ENCODE assay signal across 8 cellular contexts in genomic region chr2:44171442-44171841, GRCh38. TPM values are rescaled to one million over a fixed set of nuclear protein-coding genes. Genes with fewer than 3 reads are reported as not detected.
DNase-seq lines count a peak whose midpoint lies in the region; ATAC-seq and TF ChIP-seq lines count a peak whose summit lies in the region.
"Not testable (repeated sequence)": the region's sequence is repeated elsewhere in the genome, so short reads cannot be mapped to it uniquely, and the experiment has no call there.

No MANE protein-coding gene starts in this region.

- not testable (repeated sequence) for H3K9me3 Mint-ChIP-seq in activated CD4-positive, alpha-beta memory T cell treated with anti-CD3 and anti-CD28 coated beads, Interleukin-2, amount 10 ng/mL, durations not matched to agents 7 days and 5 days
- H3K9me3 Mint-ChIP-seq in mesothelial cell of epicardium = peaks cover 12% of the 10 kb centered on the region

- H3K4me1 Mint-ChIP-seq in activated CD4-positive, alpha-beta memory T cell treated with anti-CD3 and anti-CD28 coated beads, Interleukin-2, amount 10 ng/mL, durations not matched to agents 7 days and 5 days = peaks cover 58% of the 10 kb centered on the region
- H3K4me1 Mint-ChIP-seq in mesothelial cell of epicardium = peaks cover 20% of the 10 kb centered on the region

- DNase-seq in activated CD4-positive, alpha-beta memory T cell treated with anti-CD3 and anti-CD28 coated beads, Interleukin-2, amount 10 ng/mL, durations not matched to agents 7 days and 5 days; foreskin keratinocyte; mesothelial cell of epicardium (ENCODE audit: low spot score in 2 of 2, unreplicated experiment in 2 of 2); skeletal muscle cell (ENCODE audit: low read depth); vagina (ENCODE audit: extremely low spot score in 2 of 2): not testable (repeated sequence)
- peak; percentile 3 for DNase-seq in brain microvascular endothelial cell

- not testable (repeated sequence) for H3K27me3 ChIP-seq in OCI-LY1 (ENCODE audit: insufficient read depth, low read length); brain microvascular endothelial cell (replicated peaks); foreskin keratinocyte; vagina

- H3K4me2 ChIP-seq in OCI-LY1 (ENCODE audit: low read length) = peak overlapping the region; percentile 74

- H3K4me3 ChIP-seq in OCI-LY1 (ENCODE audit: low read depth, low read length, poor library complexity, severe bottlenecking) (peak overlapping the region; percentile 96), skeletal muscle cell (ENCODE audit: low read depth, low read length) (peak overlapping the region; percentile 77), vagina (peak overlapping the region in 1 of 2 donors; percentile 88)
- not testable (repeated sequence) for H3K4me3 ChIP-seq in brain microvascular endothelial cell (ENCODE audit: low read depth, low read length)

- H3K9me2 ChIP-seq in OCI-LY1 (ENCODE audit: low read depth, low read length) = not testable (repeated sequence)

- in situ Hi-C loops in brain microvascular endothelial cell (cut with HindIII; ENCODE audit: low pct_ligation_motif_present, low sequenced_read_pairs) = not testable (repeated sequence)

- not testable (repeated sequence) for ATAC-seq in foreskin keratinocyte

- H3K79me2 ChIP-seq in OCI-LY1 (ENCODE audit: insufficient read depth, low read length) = peaks cover 71% of the 10 kb centered on the region

- not testable (repeated sequence) for H3K27me3 Mint-ChIP-seq in activated CD4-positive, alpha-beta memory T cell treated with anti-CD3 and anti-CD28 coated beads, Interleukin-2, amount 10 ng/mL, durations not matched to agents 7 days and 5 days; mesothelial cell of epicardium (ENCODE audit: low read depth)

- peaks cover 26% of the 10 kb centered on the region for H3K36me3 Mint-ChIP-seq in activated CD4-positive, alpha-beta memory T cell treated with anti-CD3 and anti-CD28 coated beads, Interleukin-2, amount 10 ng/mL, durations not matched to agents 7 days and 5 days (ENCODE audit: low read depth)
- H3K36me3 Mint-ChIP-seq in mesothelial cell of epicardium = not testable (repeated sequence)

- TF ChIP-seq POLR2A in vagina (IDR thresholded peaks at IDR 0.05) = not testable (repeated sequence)

- CTCF ChIA-PET in activated CD4-positive, alpha-beta memory T cell treated with anti-CD3 and anti-CD28 coated beads, Interleukin-2, amount 10 ng/mL, durations not matched to agents 7 days and 5 days (lab: Charles Lee) = not testable (repeated sequence)

- H4K20me1 ChIP-seq in OCI-LY1 (ENCODE audit: insufficient read depth, low read length) = not testable (repeated sequence)

- not testable (repeated sequence) for H3K27ac Mint-ChIP-seq in activated CD4-positive, alpha-beta memory T cell treated with anti-CD3 and anti-CD28 coated beads, Interleukin-2, amount 10 ng/mL, durations not matched to agents 7 days and 5 days
- H3K27ac Mint-ChIP-seq in mesothelial cell of epicardium = peak overlapping the region; percentile 86

- not testable (repeated sequence) for H3K9me3 ChIP-seq in ES-I3 (ENCODE audit: control insufficient read depth, insufficient read depth, low read length); OCI-LY1 (ENCODE audit: low read length); vagina

- not testable (repeated sequence) for H3K27ac ChIP-seq in OCI-LY1 (ENCODE audit: low read depth, low read length, poor library complexity, severe bottlenecking)
- H3K27ac ChIP-seq in brain microvascular endothelial cell (peak overlapping the region; percentile 6), foreskin keratinocyte (peak overlapping the region; percentile 72), vagina (peak overlapping the region; percentile 94)

- H3K4me1 ChIP-seq in ES-I3 (ENCODE audit: insufficient read depth, low read length) (peaks cover 11% of the 10 kb centered on the region; the same call in 1 of the 2 replicates), OCI-LY1 (ENCODE audit: insufficient read depth, low read length, severe bottlenecking) (peaks cover 39% of the 10 kb centered on the region), vagina (peaks cover 61% of the 10 kb centered on the region)
- H3K4me1 ChIP-seq in foreskin keratinocyte = not testable (repeated sequence)

- POLR2A ChIA-PET in activated CD4-positive, alpha-beta memory T cell treated with anti-CD3 and anti-CD28 coated beads, Interleukin-2, amount 10 ng/mL, durations not matched to agents 7 days and 5 days (lab: Charles Lee) = interaction anchor here (0.7 to 4.6 kb wide), 6 partner anchors 15 to 576 kb away, joined by 3 to 48 read pairs (median 4); partner anchors contain the start of genes CAMKMT, PREPL and THADA

- peak overlapping the region; percentile 99 for H3K4me3 Mint-ChIP-seq in activated CD4-positive, alpha-beta memory T cell treated with anti-CD3 and anti-CD28 coated beads, Interleukin-2, amount 10 ng/mL, durations not matched to agents 7 days and 5 days
- H3K4me3 Mint-ChIP-seq in mesothelial cell of epicardium = peak overlapping the region; percentile 62

- H3K36me3 ChIP-seq in ES-I3 (ENCODE audit: insufficient read depth, low read length); OCI-LY1 (ENCODE audit: insufficient read depth, low read length); brain microvascular endothelial cell (replicated peaks); vagina: not testable (repeated sequence)

- not testable (repeated sequence) for H2AFZ ChIP-seq in OCI-LY1 (ENCODE audit: low read length)

- TF ChIP-seq CTCF in OCI-LY1 (IDR thresholded peaks at IDR 0.05; ENCODE audit: low read length); brain microvascular endothelial cell (IDR thresholded peaks at IDR 0.05; ENCODE audit: low read depth, low read length, missing control alignments); foreskin keratinocyte (conservative IDR thresholded peaks at IDR 0.05); mesothelial cell of epicardium (IDR thresholded peaks at IDR 0.05; ENCODE audit: unreplicated experiment); vagina (IDR thresholded peaks at IDR 0.05): not testable (repeated sequence)

- not testable (repeated sequence) for H3F3A ChIP-seq in OCI-LY1 (ENCODE audit: insufficient read depth, low read length)

- H3K9ac ChIP-seq in ES-I3 (ENCODE audit: low read depth, low read length) (peak overlapping the region; percentile 85), OCI-LY1 (ENCODE audit: low read length) (peak overlapping the region; percentile 93; the same call in 1 of the 2 replicates)

- intact Hi-C loops in vagina (cut with DNase I) = not testable (repeated sequence)

RNA-seq across cellular contexts. Expression of gene PPM1B, which starts 2.8 kb away (rescaled TPM):
- total RNA-seq in activated CD4-positive, alpha-beta memory T cell treated with anti-CD3 and anti-CD28 coated beads, Interleukin-2, amount 10 ng/mL, durations not matched to agents 7 days and 5 days = 10 to 100 TPM; 57.0 to 60.9 TPM
- total RNA-seq in foreskin keratinocyte = 26.1 and 29.5 TPM in 2 replicates
- polyA plus RNA-seq in foreskin keratinocyte = 12.5 and 13.7 TPM in 2 replicates
- 36.4 to 43.4 TPM (median 37.4 TPM) in 3 replicates for total RNA-seq in mesothelial cell of epicardium
- total RNA-seq in vagina = 32.2 TPM
